Comparison of ENCODE assay signal across 27 cellular contexts in the genomic region with DNA sequence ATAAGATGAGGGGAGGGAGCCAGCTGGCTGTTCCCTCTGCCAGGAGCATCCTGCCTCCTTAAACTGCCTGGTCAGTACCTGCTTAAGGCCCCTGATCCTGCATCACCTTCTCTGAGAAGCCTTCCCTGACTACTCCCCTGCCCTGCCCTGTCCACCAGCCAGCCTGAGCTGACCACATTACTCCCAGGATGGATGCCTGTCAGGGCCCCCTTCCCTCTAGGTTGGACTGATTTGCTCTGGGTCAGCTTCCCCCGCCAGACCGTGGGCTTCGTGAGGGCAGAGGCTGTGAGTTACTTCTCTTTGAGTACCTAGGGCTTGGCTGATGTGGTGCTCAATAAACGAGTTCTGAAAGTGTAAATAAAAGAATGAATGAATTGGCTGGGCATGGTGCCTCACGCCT.
"Had no signal": no experiment of that assay in that cellular context is flagged by ENCODE, and none has a peak within 500 bp of the region (broad histone marks: within the 10 kb centered on the region; RNA-seq: fewer than 3 reads in every experiment).

No MANE protein-coding gene starts in this region.

- DNase-seq: activated B cell treated with CpG ODN at 0.5 μM for 24 hours; activated CD4-positive, alpha-beta memory T cell treated with anti-CD3 and anti-CD28 coated beads, Interleukin-2, amount 10 ng/mL, durations not matched to agents 7 days and 5 days; activated CD4-positive, alpha-beta T cell treated with anti-CD3 and anti-CD28 coated beads, Interleukin-2, amount 10 ng/mL, durations not matched to agents 24 days and 14 days; activated CD4-positive, alpha-beta T cell treated with anti-CD3 and anti-CD28 coated beads, Interleukin-2, amount 50 U/mL, for 4 hours; activated CD8-positive, alpha-beta memory T cell treated with anti-CD3 and anti-CD28 coated beads, Interleukin-2, amount 50 U/mL, for 48 hours; activated gamma-delta T cell; activated naive CD4-positive, alpha-beta T cell; activated naive CD4-positive, alpha-beta T cell treated with anti-CD3 and anti-CD28 coated beads, Interleukin-2, amount 10 ng/mL, durations not matched to agents 7 days and 5 days; activated naive CD8-positive, alpha-beta T cell treated with anti-CD3 and anti-CD28 coated beads, Interleukin-2, amount 10 ng/mL, durations not matched to agents 7 days and 5 days; activated T-cell treated with anti-CD3 and anti-CD28 coated beads for 4 hours; activated T-cell treated with anti-CD3 and anti-CD28 coated beads, Interleukin-2, amount 50 U/mL, for 24 hours; activated T-cell treated with anti-CD3 and anti-CD28 coated beads, Interleukin-2, amount 50 U/mL, for 72 hours; central memory CD4-positive, alpha-beta T cell; cerebellar nuclear complex; colonic mucosa; effector CD8-positive, alpha-beta T cell; esophagus squamous epithelium; foreskin melanocyte; T1000; WERI-Rb-1 had no signal

- ATAC-seq: activated CD4-positive, CD25-positive, alpha-beta regulatory T cell treated with anti-CD3 and anti-CD28 coated beads, Interleukin-2, amount 50 U/mL, for 24 hours; activated naive CD4-positive, alpha-beta T cell treated with anti-CD3 and anti-CD28 coated beads, Interleukin-2, amount 50 U/mL, for 72 hours; activated T-cell treated with anti-CD3 and anti-CD28 coated beads, Interleukin-2, amount 50 U/mL, for 72 hours; gastroesophageal sphincter; T-cell had no signal

- H3K9me3 Mint-ChIP-seq: activated B cell treated with CpG ODN at 0.5 μM for 24 hours; activated CD4-positive, alpha-beta memory T cell treated with anti-CD3 and anti-CD28 coated beads, Interleukin-2, amount 10 ng/mL, durations not matched to agents 7 days and 5 days; activated CD4-positive, alpha-beta T cell treated with anti-CD3 and anti-CD28 coated beads, Interleukin-2, amount 10 ng/mL, durations not matched to agents 24 days and 14 days; activated naive CD4-positive, alpha-beta T cell treated with anti-CD3 and anti-CD28 coated beads, Interleukin-2, amount 10 ng/mL, durations not matched to agents 7 days and 5 days; activated naive CD4-positive, alpha-beta T cell treated with anti-CD3 and anti-CD28 coated beads, Interleukin-2, amount 50 U/mL, for 72 hours; activated naive CD8-positive, alpha-beta T cell treated with anti-CD3 and anti-CD28 coated beads, Interleukin-2, amount 10 ng/mL, durations not matched to agents 7 days and 5 days; activated T-cell treated with anti-CD3 and anti-CD28 coated beads, Interleukin-2, amount 50 U/mL, for 24 hours; activated T-cell treated with anti-CD3 and anti-CD28 coated beads, Interleukin-2, amount 50 U/mL, for 72 hours; brain; T-cell; T-helper 1 cell treated with Interleukin-12 subunit alpha and Interleukin-12 subunit beta and Interleukin-4 antibody, amounts not matched to agents 30 μg/mL and 1 μg/mL, for 36 hours; T-helper 2 cell treated with Interferon-gamma antibody and Interleukin-4, amounts not matched to agents 5 μg/mL and 100 μg/mL, for 36 hours had no signal

- H3K27me3 Mint-ChIP-seq: activated B cell treated with CpG ODN at 0.5 μM for 24 hours; activated CD4-positive, alpha-beta memory T cell treated with anti-CD3 and anti-CD28 coated beads, Interleukin-2, amount 10 ng/mL, durations not matched to agents 7 days and 5 days; activated CD4-positive, alpha-beta T cell treated with anti-CD3 and anti-CD28 coated beads, Interleukin-2, amount 10 ng/mL, durations not matched to agents 24 days and 14 days; activated T-cell treated with anti-CD3 and anti-CD28 coated beads, Interleukin-2, amount 50 U/mL, for 24 hours had no signal

- H3K36me3 Mint-ChIP-seq: activated naive CD4-positive, alpha-beta T cell treated with anti-CD3 and anti-CD28 coated beads, Interleukin-2, amount 10 ng/mL, durations not matched to agents 7 days and 5 days; activated naive CD8-positive, alpha-beta T cell treated with anti-CD3 and anti-CD28 coated beads, Interleukin-2, amount 10 ng/mL, durations not matched to agents 7 days and 5 days; brain; T-cell had no signal

- H3K27ac Mint-ChIP-seq: activated B cell treated with CpG ODN at 0.5 μM for 24 hours; activated CD4-positive, alpha-beta memory T cell treated with anti-CD3 and anti-CD28 coated beads, Interleukin-2, amount 10 ng/mL, durations not matched to agents 7 days and 5 days; activated CD4-positive, alpha-beta T cell treated with anti-CD3 and anti-CD28 coated beads, Interleukin-2, amount 10 ng/mL, durations not matched to agents 24 days and 14 days; activated naive CD4-positive, alpha-beta T cell treated with anti-CD3 and anti-CD28 coated beads, Interleukin-2, amount 10 ng/mL, durations not matched to agents 7 days and 5 days; activated naive CD8-positive, alpha-beta T cell treated with anti-CD3 and anti-CD28 coated beads, Interleukin-2, amount 10 ng/mL, durations not matched to agents 7 days and 5 days; activated T-cell treated with anti-CD3 and anti-CD28 coated beads, Interleukin-2, amount 50 U/mL, for 24 hours; activated T-cell treated with anti-CD3 and anti-CD28 coated beads, Interleukin-2, amount 50 U/mL, for 72 hours; T-cell; T-helper 1 cell treated with Interleukin-12 subunit alpha and Interleukin-12 subunit beta and Interleukin-4 antibody, amounts not matched to agents 30 μg/mL and 1 μg/mL, for 36 hours; T-helper 2 cell treated with Interferon-gamma antibody and Interleukin-4, amounts not matched to agents 5 μg/mL and 100 μg/mL, for 36 hours had no signal

- H3K4me3 Mint-ChIP-seq: activated B cell treated with CpG ODN at 0.5 μM for 24 hours; activated CD4-positive, alpha-beta memory T cell treated with anti-CD3 and anti-CD28 coated beads, Interleukin-2, amount 10 ng/mL, durations not matched to agents 7 days and 5 days; activated CD4-positive, alpha-beta T cell treated with anti-CD3 and anti-CD28 coated beads, Interleukin-2, amount 10 ng/mL, durations not matched to agents 24 days and 14 days; activated naive CD4-positive, alpha-beta T cell treated with anti-CD3 and anti-CD28 coated beads, Interleukin-2, amount 10 ng/mL, durations not matched to agents 7 days and 5 days; activated naive CD8-positive, alpha-beta T cell treated with anti-CD3 and anti-CD28 coated beads, Interleukin-2, amount 10 ng/mL, durations not matched to agents 7 days and 5 days; activated T-cell treated with anti-CD3 and anti-CD28 coated beads, Interleukin-2, amount 50 U/mL, for 24 hours; activated T-cell treated with anti-CD3 and anti-CD28 coated beads, Interleukin-2, amount 50 U/mL, for 72 hours; T-cell; T-helper 1 cell treated with Interleukin-12 subunit alpha and Interleukin-12 subunit beta and Interleukin-4 antibody, amounts not matched to agents 30 μg/mL and 1 μg/mL, for 36 hours; T-helper 2 cell treated with Interferon-gamma antibody and Interleukin-4, amounts not matched to agents 5 μg/mL and 100 μg/mL, for 36 hours had no signal
